Comparison of ENCODE assay signal across 11 cellular contexts in the genomic region with DNA sequence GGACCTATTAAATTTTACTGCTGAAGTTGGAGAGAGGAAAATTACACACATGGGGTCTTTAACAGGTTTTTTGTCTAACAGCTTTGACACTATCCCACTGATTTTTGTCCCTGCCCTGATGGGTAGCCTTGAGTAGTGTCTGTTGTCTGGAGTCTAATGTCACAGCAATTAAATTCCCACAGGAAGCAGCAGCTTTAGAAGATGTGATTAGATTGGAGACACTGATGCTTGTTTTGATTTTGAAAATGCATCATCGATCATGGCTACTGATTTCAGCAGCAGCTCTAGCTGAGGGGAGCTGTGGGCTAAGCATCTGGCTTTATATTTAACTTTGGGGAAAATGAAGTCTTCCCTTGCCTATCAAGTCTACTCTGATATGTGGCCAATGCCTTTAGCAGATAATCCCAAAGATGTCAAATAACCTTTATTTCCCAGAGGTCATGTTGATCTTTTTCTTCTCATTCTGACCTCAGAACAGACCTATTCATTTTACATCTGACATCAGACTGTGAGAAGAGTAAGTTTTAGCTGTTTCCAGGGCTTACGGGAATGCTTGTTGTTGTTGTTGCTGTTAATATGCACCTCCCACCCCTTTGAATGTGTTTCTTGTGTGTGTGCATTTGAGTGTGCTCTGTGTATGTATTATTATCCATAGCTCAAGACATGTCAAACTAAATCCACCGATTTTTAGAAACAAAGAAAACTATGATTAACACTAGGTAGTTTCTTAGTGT.
"Had no signal": no experiment of that assay in that cellular context is flagged by ENCODE, and none has a peak within 500 bp of the region (broad histone marks: within the 10 kb centered on the region; RNA-seq: fewer than 3 reads in every experiment).

No MANE protein-coding gene starts in this region.

- H3K9me3 ChIP-seq: ascending aorta, gastrocnemius medialis, suprapubic skin had no signal

- H3K36me3 ChIP-seq: ascending aorta, gastrocnemius medialis, suprapubic skin had no signal

- ATAC-seq: gastrocnemius medialis; naive thymus-derived CD8-positive, alpha-beta T cell; stimulated activated naive CD8-positive, alpha-beta T cell treated with anti-CD3 and anti-CD28 coated beads, Interleukin-15, Interleukin-2, amounts not matched to agents 100 U/mL and 50 U/mL, for 24 hours had no signal

- H3K4me1 ChIP-seq: ascending aorta, gastrocnemius medialis, suprapubic skin had no signal

- H3K27ac ChIP-seq: ascending aorta, gastrocnemius medialis, suprapubic skin, VCaP had no signal

- H3K4me3 ChIP-seq: ascending aorta, gastrocnemius medialis, suprapubic skin had no signal

- H3K27me3 ChIP-seq: ascending aorta, gastrocnemius medialis, suprapubic skin had no signal

- DNase-seq: activated CD4-positive, alpha-beta memory T cell treated with anti-CD3 and anti-CD28 coated beads, Interleukin-2, amount 10 ng/mL, durations not matched to agents 7 days and 5 days; activated T-cell treated with anti-CD3 and anti-CD28 coated beads, Interleukin-2, amount 50 U/mL, for 48 hours; gastrocnemius medialis; naive thymus-derived CD8-positive, alpha-beta T cell; stimulated activated CD4-positive, alpha-beta T cell treated with anti-CD3 and anti-CD28 coated beads, Interleukin-4, amount 100 ng/mL, for 1 hour; stimulated activated CD8-positive, alpha-beta memory T cell treated with anti-CD3 and anti-CD28 coated beads, Interleukin-4, amount 100 ng/mL, for 48 hours; stimulated activated naive CD8-positive, alpha-beta T cell treated with anti-CD3 and anti-CD28 coated beads, Interleukin-15, Interleukin-2, amounts not matched to agents 100 U/mL and 50 U/mL, for 24 hours; T-helper 1 cell had no signal
